Comparison of ENCODE assay signal across 2 cellular contexts in the genomic region with DNA sequence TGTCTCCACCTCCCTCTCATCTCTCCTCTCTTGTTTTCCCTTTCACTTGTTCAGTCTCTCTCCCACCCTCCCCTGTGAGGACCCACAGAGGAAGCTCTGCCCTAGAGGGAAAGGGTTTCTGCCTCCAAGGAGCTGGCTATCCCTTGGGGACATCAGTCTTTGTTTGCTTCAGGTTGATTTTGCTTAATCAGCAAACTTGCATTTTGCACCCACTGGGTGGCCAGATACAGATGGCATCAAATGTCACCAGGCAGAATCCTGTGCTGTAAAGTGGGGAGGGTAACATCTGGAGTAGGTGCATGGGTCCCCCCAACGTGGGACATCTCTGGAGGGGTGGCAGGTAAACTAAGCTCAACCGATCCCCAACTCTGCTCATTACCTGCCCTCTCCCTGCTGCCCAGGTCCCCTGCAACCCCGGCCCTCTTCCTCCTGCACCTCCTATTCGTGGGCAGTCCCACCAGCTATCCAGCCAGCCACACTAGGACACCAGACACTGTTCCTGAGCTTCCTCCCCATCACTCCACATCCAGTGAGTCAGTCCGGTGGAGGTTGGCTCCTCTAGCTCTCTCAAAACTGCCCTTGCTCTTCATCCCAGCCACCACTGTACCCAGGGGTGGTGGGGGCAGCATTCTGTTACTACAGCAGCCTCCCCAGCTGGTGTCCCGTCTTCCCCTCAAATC.
A peak's percentile ranks its signal among the peaks of the same experiment; 100 is the strongest.
TF ChIP-seq lines count a peak whose summit lies in the region.

No MANE protein-coding gene starts in this region.

TF ChIP-seq in SK-N-SH, 30 proteins besides CTCF, POLR2A, EP300 and RAD21:
- TF ChIP-seq, protein P1, sequence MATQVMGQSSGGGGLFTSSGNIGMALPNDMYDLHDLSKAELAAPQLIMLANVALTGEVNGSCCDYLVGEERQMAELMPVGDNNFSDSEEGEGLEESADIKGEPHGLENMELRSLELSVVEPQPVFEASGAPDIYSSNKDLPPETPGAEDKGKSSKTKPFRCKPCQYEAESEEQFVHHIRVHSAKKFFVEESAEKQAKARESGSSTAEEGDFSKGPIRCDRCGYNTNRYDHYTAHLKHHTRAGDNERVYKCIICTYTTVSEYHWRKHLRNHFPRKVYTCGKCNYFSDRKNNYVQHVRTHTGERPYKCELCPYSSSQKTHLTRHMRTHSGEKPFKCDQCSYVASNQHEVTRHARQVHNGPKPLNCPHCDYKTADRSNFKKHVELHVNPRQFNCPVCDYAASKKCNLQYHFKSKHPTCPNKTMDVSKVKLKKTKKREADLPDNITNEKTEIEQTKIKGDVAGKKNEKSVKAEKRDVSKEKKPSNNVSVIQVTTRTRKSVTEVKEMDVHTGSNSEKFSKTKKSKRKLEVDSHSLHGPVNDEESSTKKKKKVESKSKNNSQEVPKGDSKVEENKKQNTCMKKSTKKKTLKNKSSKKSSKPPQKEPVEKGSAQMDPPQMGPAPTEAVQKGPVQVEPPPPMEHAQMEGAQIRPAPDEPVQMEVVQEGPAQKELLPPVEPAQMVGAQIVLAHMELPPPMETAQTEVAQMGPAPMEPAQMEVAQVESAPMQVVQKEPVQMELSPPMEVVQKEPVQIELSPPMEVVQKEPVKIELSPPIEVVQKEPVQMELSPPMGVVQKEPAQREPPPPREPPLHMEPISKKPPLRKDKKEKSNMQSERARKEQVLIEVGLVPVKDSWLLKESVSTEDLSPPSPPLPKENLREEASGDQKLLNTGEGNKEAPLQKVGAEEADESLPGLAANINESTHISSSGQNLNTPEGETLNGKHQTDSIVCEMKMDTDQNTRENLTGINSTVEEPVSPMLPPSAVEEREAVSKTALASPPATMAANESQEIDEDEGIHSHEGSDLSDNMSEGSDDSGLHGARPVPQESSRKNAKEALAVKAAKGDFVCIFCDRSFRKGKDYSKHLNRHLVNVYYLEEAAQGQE (IDR thresholded peaks at IDR 0.05; ENCODE audit: low read depth, low read length): no peak
- peak; percentile 85 for TF ChIP-seq RFX5 (IDR thresholded peaks at IDR 0.05; ENCODE audit: low read length)

TF ChIP-seq in SK-N-SH treated with all-trans-retinoic acid at 6 μM for 48 hours, 23 proteins besides CTCF, POLR2A, EP300 and RAD21:
- TF ChIP-seq, protein P2, sequence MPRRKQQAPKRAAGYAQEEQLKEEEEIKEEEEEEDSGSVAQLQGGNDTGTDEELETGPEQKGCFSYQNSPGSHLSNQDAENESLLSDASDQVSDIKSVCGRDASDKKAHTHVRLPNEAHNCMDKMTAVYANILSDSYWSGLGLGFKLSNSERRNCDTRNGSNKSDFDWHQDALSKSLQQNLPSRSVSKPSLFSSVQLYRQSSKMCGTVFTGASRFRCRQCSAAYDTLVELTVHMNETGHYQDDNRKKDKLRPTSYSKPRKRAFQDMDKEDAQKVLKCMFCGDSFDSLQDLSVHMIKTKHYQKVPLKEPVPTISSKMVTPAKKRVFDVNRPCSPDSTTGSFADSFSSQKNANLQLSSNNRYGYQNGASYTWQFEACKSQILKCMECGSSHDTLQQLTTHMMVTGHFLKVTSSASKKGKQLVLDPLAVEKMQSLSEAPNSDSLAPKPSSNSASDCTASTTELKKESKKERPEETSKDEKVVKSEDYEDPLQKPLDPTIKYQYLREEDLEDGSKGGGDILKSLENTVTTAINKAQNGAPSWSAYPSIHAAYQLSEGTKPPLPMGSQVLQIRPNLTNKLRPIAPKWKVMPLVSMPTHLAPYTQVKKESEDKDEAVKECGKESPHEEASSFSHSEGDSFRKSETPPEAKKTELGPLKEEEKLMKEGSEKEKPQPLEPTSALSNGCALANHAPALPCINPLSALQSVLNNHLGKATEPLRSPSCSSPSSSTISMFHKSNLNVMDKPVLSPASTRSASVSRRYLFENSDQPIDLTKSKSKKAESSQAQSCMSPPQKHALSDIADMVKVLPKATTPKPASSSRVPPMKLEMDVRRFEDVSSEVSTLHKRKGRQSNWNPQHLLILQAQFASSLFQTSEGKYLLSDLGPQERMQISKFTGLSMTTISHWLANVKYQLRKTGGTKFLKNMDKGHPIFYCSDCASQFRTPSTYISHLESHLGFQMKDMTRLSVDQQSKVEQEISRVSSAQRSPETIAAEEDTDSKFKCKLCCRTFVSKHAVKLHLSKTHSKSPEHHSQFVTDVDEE (CRISPR knock-in tag; IDR thresholded peaks at IDR 0.05): no peak
- TF ChIP-seq ZC3H10 (CRISPR knock-in tag; IDR thresholded peaks at IDR 0.05) (no peak), ZNF8 (CRISPR knock-in tag; IDR thresholded peaks at IDR 0.05) (no peak), TCF4 (CRISPR knock-in tag; IDR thresholded peaks at IDR 0.05; ENCODE audit: borderline replicate concordance) (no peak), PPARA (CRISPR knock-in tag; IDR thresholded peaks at IDR 0.05; ENCODE audit: borderline replicate concordance) (no peak)
